In genomic region chr5:138574744-138575193, GRCh38 we compare ENCODE assay signal across 8 cellular contexts. TPM values are rescaled to one million over a fixed set of nuclear protein-coding genes. Genes with fewer than 3 reads are reported as not detected.
DNase-seq lines count a peak whose midpoint lies in the region; ATAC-seq lines count a peak whose summit lies in the region.

No MANE protein-coding gene starts in this region.

- no peaks in the 10 kb centered on the region for H3K9me3 ChIP-seq in mononuclear cell (ENCODE audit: low read depth, low read length)

- ATAC-seq in GM18517 (IDR thresholded peaks at IDR 0.05; ENCODE audit: unreplicated experiment) (no peak), HG02840 (IDR thresholded peaks at IDR 0.05; ENCODE audit: low FRiP score, unreplicated experiment) (no peak), GM21529 (IDR thresholded peaks at IDR 0.05; ENCODE audit: unreplicated experiment) (no peak)

- H3K27ac ChIP-seq in caudate nucleus (ENCODE audit: low read depth, low read length) = peak overlapping the region; percentile 100

- H3K4me1 ChIP-seq in mononuclear cell (ENCODE audit: insufficient read depth, low read length) = peaks cover 18% of the 10 kb centered on the region

- H3K27me3 ChIP-seq in mononuclear cell (ENCODE audit: insufficient read depth, low read length) = no peaks in the 10 kb centered on the region

- peak overlapping the region; percentile 70 for H3K4me3 ChIP-seq in Jurkat, Clone E6-1 (ENCODE audit: low read length)
- H3K4me3 ChIP-seq in mononuclear cell (ENCODE audit: low read length) = peak overlapping the region; percentile 95

- DNase-seq in GM04504 (ENCODE audit: low read depth) (peak; percentile 18), caudate nucleus (lab: John Stamatoyannopoulos, UW) (peak in 2 of 61 donors; percentile 52 to 65), NCI-H2029 treated with DMSO at 0.1 percent for 48 hours (lab: John Stamatoyannopoulos, UW) (no peak)
- peak; percentile 7 for DNase-seq in Jurkat, Clone E6-1 (ENCODE audit: low read depth, low spot score)

RNA-seq across cellular contexts. Expression of gene HSPA9, which starts 0.4 kb away (rescaled TPM):
- 365 TPM for polyA plus RNA-seq in Jurkat, Clone E6-1 (2012; ENCODE audit: insufficient read depth, insufficient read length)
- total RNA-seq in mononuclear cell = 455 TPM

RNA-seq across cellular contexts. Expression of gene ETF1, which starts 31.7 kb away (rescaled TPM):
- 89.6 TPM for polyA plus RNA-seq in Jurkat, Clone E6-1 (2012; ENCODE audit: insufficient read depth, insufficient read length)
- total RNA-seq in mononuclear cell = 189 TPM
